12 cellular contexts compared by ENCODE assay signal in the genomic region with DNA sequence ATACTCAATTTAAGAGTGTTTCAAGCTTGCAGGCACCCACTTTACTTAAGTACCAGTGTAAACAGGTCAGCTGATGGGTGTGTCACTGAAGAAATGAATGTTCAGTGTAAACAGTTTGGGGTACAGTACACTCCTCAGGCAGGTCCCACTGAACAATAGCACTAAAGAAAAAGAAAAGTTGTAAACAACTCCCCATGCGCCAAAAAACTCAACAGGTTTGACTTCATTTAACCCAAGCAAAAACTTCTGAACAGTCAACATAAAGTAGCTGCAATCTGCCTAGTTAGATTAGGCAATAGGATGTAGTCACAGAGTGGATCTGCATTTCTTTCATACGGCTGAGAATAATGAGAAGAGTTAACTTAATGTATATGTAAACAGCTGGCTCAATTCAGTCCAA.
A peak's percentile ranks its signal among the peaks of the same experiment; 100 is the strongest.
DNase-seq lines count a peak whose midpoint lies in the region; ATAC-seq and TF ChIP-seq lines count a peak whose summit lies in the region.
"Had no signal": no experiment of that assay in that cellular context is flagged by ENCODE, and none has a peak within 500 bp of the region (broad histone marks: within the 10 kb centered on the region; RNA-seq: fewer than 3 reads in every experiment).

No MANE protein-coding gene starts in this region.

- intact Hi-C loops in left ventricle myocardium superior (cut with micrococcal nuclease) = no loop called here

- DNase-seq in DMS53 treated with DMSO at 0.1 percent for 48 hours (lab: John Stamatoyannopoulos, UW; ENCODE audit: unreplicated experiment) (peak; percentile 39), NOMO-1 treated with dmso at 0.1 percent for 144 hours (lab: John Stamatoyannopoulos, UW; ENCODE audit: unreplicated experiment) (peak; percentile 3), fibroblast of pulmonary artery (ENCODE audit: low read depth) (peak; percentile 61), left ventricle myocardium superior (no peak), activated gamma-delta T cell (lab: John Stamatoyannopoulos, UW) (no peak), 8988T (no peak)
- DNase-seq: activated naive CD8-positive, alpha-beta T cell treated with anti-CD3 and anti-CD28 coated beads, Interleukin-2, amount 10 ng/mL, durations not matched to agents 7 days and 5 days; CD8-positive, alpha-beta memory T cell; effector memory CD4-positive, alpha-beta T cell; NCI-H187 treated with DMSO at 0.1 percent for 48 hours had no signal

- no peak for TF ChIP-seq CTCF in fibroblast of pulmonary artery (IDR thresholded peaks at IDR 0.05; ENCODE audit: low read length, missing control alignments)

- H3K4me3 ChIP-seq in fibroblast of pulmonary artery (replicated peaks; ENCODE audit: low read depth, low read length) = no peak overlapping the region

- peak; percentile 27 for ATAC-seq in HG02759 (IDR thresholded peaks at IDR 0.05; ENCODE audit: unreplicated experiment)
- ATAC-seq in GM19023 (IDR thresholded peaks at IDR 0.05; ENCODE audit: unreplicated experiment) = no peak
- no peak for ATAC-seq in left ventricle myocardium superior

Comparison
In these comparisons a context has a peak if more than half of its experiments do, and no peak if none do; other contexts are left out.
1. DNase-seq: peak in DMS53 treated with DMSO at 0.1 percent for 48 hours (single experiment), NOMO-1 treated with dmso at 0.1 percent for 144 hours (single experiment) and fibroblast of pulmonary artery (single experiment); none in left ventricle myocardium superior (single experiment), activated gamma-delta T cell (single experiment) and 8988T (single experiment).